Comparison of ENCODE assay signal across 1 cellular context in the genomic region with DNA sequence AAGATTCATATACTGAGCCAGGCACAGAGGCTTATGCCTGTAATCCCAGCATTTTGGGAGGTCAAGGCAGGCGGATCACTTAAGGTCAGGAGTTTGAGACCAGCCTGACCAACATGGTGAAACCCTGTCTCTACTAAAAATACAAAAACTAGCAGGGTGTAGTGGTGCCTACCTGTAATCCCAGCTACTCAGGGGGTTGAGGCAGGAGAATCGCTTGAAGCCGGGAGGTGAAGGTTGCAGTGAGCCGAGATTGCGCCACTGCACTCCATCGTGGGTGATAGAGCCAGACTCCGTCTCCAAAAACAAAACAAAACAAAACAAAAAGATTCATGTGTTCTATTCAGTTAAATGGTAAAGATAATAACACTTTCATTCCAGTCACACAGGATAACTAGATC.
TF ChIP-seq lines count a peak whose summit lies in the region.

No MANE protein-coding gene starts in this region.

TF ChIP-seq in HepG2, 621 proteins besides CTCF, POLR2A, EP300 and RAD21:
- TF ChIP-seq, protein P1, sequence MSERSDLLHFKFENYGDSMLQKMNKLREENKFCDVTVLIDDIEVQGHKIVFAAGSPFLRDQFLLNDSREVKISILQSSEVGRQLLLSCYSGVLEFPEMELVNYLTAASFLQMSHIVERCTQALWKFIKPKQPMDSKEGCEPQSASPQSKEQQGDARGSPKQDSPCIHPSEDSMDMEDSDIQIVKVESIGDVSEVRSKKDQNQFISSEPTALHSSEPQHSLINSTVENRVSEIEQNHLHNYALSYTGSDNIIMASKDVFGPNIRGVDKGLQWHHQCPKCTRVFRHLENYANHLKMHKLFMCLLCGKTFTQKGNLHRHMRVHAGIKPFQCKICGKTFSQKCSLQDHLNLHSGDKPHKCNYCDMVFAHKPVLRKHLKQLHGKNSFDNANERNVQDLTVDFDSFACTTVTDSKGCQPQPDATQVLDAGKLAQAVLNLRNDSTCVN (CRISPR knock-in tag; IDR thresholded peaks at IDR 0.05; ENCODE audit: borderline replicate concordance), result peak; percentile 93; the same call in 1 of the 2 replicates
- TF ChIP-seq CEBPB (IDR thresholded peaks at IDR 0.05; ENCODE audit: borderline replicate concordance, low read depth, low read length) (peak; percentile 72; the same call in 1 of the 2 replicates), YEATS4 (CRISPR knock-in tag; IDR thresholded peaks at IDR 0.05; ENCODE audit: borderline replicate concordance) (0 out of 2 replicates have a peak, but pooled peaks have one; percentile 18), ZSCAN29 (CRISPR knock-in tag; conservative IDR thresholded peaks at IDR 0.05) (0 out of 2 replicates have a peak, but pooled peaks have one; percentile 17), NKX3-1 (CRISPR knock-in tag; IDR thresholded peaks at IDR 0.05) (0 out of 2 replicates have a peak, but pooled peaks have one; percentile 52), FOXK1 (CRISPR knock-in tag; IDR thresholded peaks at IDR 0.05; ENCODE audit: borderline replicate concordance, low read depth) (0 out of 2 replicates have a peak, but pooled peaks have one; percentile 1), CHD4 (IDR thresholded peaks at IDR 0.05; ENCODE audit: borderline replicate concordance, low read length) (0 out of 2 replicates have a peak, but pooled peaks have one; percentile 83), CEBPG (CRISPR knock-in tag; IDR thresholded peaks at IDR 0.05) (peak; percentile 51; the same call in 1 of the 2 replicates), KDM2A (CRISPR knock-in tag; IDR thresholded peaks at IDR 0.05; ENCODE audit: borderline replicate concordance, low read depth) (0 out of 2 replicates have a peak, but pooled peaks have one; percentile 25), ZNF441 (CRISPR knock-in tag; IDR thresholded peaks at IDR 0.05; ENCODE audit: borderline replicate concordance) (peak; percentile 97), ELF4 (CRISPR knock-in tag; IDR thresholded peaks at IDR 0.05; ENCODE audit: borderline replicate concordance) (0 out of 2 replicates have a peak, but pooled peaks have one; percentile 17)
